ENCODE assay signal across 11 cellular contexts in genomic region chr4:67524140-67524539, GRCh38. TPM values are rescaled to one million over a fixed set of nuclear protein-coding genes. Genes with fewer than 3 reads are reported as not detected.
DNase-seq lines count a peak whose midpoint lies in the region; ATAC-seq and TF ChIP-seq lines count a peak whose summit lies in the region.
"Not testable (repeated sequence)": the region's sequence is repeated elsewhere in the genome, so short reads cannot be mapped to it uniquely, and the experiment has no call there.
"Had no signal": no experiment of that assay in that cellular context is flagged by ENCODE, and none has a peak within 500 bp of the region (broad histone marks: within the 10 kb centered on the region; RNA-seq: fewer than 3 reads in every experiment).

No MANE protein-coding gene starts in this region.

- peaks cover 100% of the 10 kb centered on the region for H3K79me2 ChIP-seq in Loucy (ENCODE audit: insufficient read depth, low read length)

- H2AFZ ChIP-seq in Loucy (ENCODE audit: low read length), result not testable (repeated sequence)

- H3K36me3 Mint-ChIP-seq in activated CD4-positive, alpha-beta T cell treated with anti-CD3 and anti-CD28 coated beads, Interleukin-2, amount 10 ng/mL, durations not matched to agents 7 days and 5 days (ENCODE audit: low read depth), result peaks cover 69% of the 10 kb centered on the region
- H3K36me3 Mint-ChIP-seq in activated T-cell treated with anti-CD3 and anti-CD28 coated beads, Interleukin-2, amount 50 U/mL, for 72 hours (ENCODE audit: insufficient read depth in 2 of 2), result peaks cover 18 to 56% of the 10 kb centered on the region in 2 donors
- peaks cover 25 to 53% of the 10 kb centered on the region in 2 donors for H3K36me3 Mint-ChIP-seq in activated naive CD4-positive, alpha-beta T cell treated with anti-CD3 and anti-CD28 coated beads, Interleukin-2, amount 50 U/mL, for 72 hours
- peaks cover 22% of the 10 kb centered on the region for H3K36me3 Mint-ChIP-seq in central memory CD8-positive, alpha-beta T cell (ENCODE audit: insufficient read depth)
- peaks cover 8 to 69% (median 50%) of the 10 kb centered on the region in 5 donors for H3K36me3 Mint-ChIP-seq in naive thymus-derived CD4-positive, alpha-beta T cell
- H3K36me3 Mint-ChIP-seq in stimulated activated naive CD8-positive, alpha-beta T cell treated with anti-CD3 and anti-CD28 coated beads, Interleukin-15, Interleukin-2, amounts not matched to agents 100 ng/mL and 50 ng/mL, for 24 hours (ENCODE audit: low read depth), result peaks cover 74% of the 10 kb centered on the region

- H3K36me3 ChIP-seq in Loucy (ENCODE audit: insufficient read depth, low read length), result peaks cover 53% of the 10 kb centered on the region
- H3K36me3 ChIP-seq in naive thymus-derived CD4-positive, alpha-beta T cell (ENCODE audit: control insufficient read depth in 2 of 3, insufficient read depth in 3 of 3, low read length in 3 of 3), result peaks cover 0 to 18% (median 3%) of the 10 kb centered on the region in 3 experiments

- POLR2A ChIA-PET in activated CD4-positive, alpha-beta T cell treated with anti-CD3 and anti-CD28 coated beads, Interleukin-2, amount 10 ng/mL, durations not matched to agents 7 days and 5 days (lab: Charles Lee); naive thymus-derived CD4-positive, alpha-beta T cell (lab: Charles Lee): not testable (repeated sequence)

- peaks cover 81% of the 10 kb centered on the region for H4K20me1 ChIP-seq in Loucy (ENCODE audit: insufficient read depth, low read length, poor library complexity, severe bottlenecking)

- not testable (repeated sequence) for H3K27ac ChIP-seq in naive thymus-derived CD4-positive, alpha-beta T cell (ENCODE audit: low read depth, low read length)

- peak overlapping the region; percentile 48 for H3K27ac Mint-ChIP-seq in activated CD4-positive, alpha-beta T cell treated with anti-CD3 and anti-CD28 coated beads, Interleukin-2, amount 10 ng/mL, durations not matched to agents 7 days and 5 days
- peak overlapping the region; percentile 95 for H3K27ac Mint-ChIP-seq in activated T-cell treated with anti-CD3 and anti-CD28 coated beads, Interleukin-2, amount 50 U/mL, for 72 hours
- peak overlapping the region; percentile 5 to 48 for H3K27ac Mint-ChIP-seq in activated naive CD4-positive, alpha-beta T cell treated with anti-CD3 and anti-CD28 coated beads, Interleukin-2, amount 50 U/mL, for 72 hours
- H3K27ac Mint-ChIP-seq in central memory CD8-positive, alpha-beta T cell (ENCODE audit: low read depth), result peak overlapping the region; percentile 63
- peak overlapping the region in 6 of 9 donors; percentile 32 to 94 (median 54) for H3K27ac Mint-ChIP-seq in naive thymus-derived CD4-positive, alpha-beta T cell
- H3K27ac Mint-ChIP-seq in stimulated activated naive CD8-positive, alpha-beta T cell treated with anti-CD3 and anti-CD28 coated beads, Interleukin-15, Interleukin-2, amounts not matched to agents 100 ng/mL and 50 ng/mL, for 24 hours, result peak overlapping the region; percentile 91

- peak overlapping the region; percentile 10 for H3K4me2 ChIP-seq in Loucy (ENCODE audit: low read depth, low read length, poor library complexity, severe bottlenecking)

- H3K9me2 ChIP-seq in Loucy (replicated peaks; ENCODE audit: low read depth, low read length), result not testable (repeated sequence)

- not testable (repeated sequence) for DNase-seq in activated CD4-positive, alpha-beta T cell treated with anti-CD3 and anti-CD28 coated beads, Interleukin-2, amount 10 ng/mL, durations not matched to agents 7 days and 5 days; activated T-cell treated with anti-CD3 and anti-CD28 coated beads, Interleukin-2, amount 50 U/mL, for 72 hours; activated naive CD4-positive, alpha-beta T cell treated with anti-CD3 and anti-CD28 coated beads, Interleukin-2, amount 50 U/mL, for 72 hours (ENCODE audit: low spot score in 2 of 2); central memory CD8-positive, alpha-beta T cell (ENCODE audit: low spot score in 2 of 2); naive thymus-derived CD4-positive, alpha-beta T cell

- not testable (repeated sequence) for H3F3A ChIP-seq in Loucy (ENCODE audit: low read depth)

- not testable (repeated sequence) for H3K9me3 ChIP-seq in Loucy (ENCODE audit: insufficient read depth, low read depth, low read length); naive thymus-derived CD4-positive, alpha-beta T cell (ENCODE audit: control insufficient read depth in 2 of 3, low read length in 3 of 3)

- peaks cover 46% of the 10 kb centered on the region for H3K4me1 ChIP-seq in Loucy (ENCODE audit: insufficient read depth, low read length, poor library complexity, severe bottlenecking)
- not testable (repeated sequence) for H3K4me1 ChIP-seq in naive thymus-derived CD4-positive, alpha-beta T cell (ENCODE audit: control insufficient read depth in 2 of 2, insufficient read depth in 2 of 2, low read length in 2 of 2)

- H3K27me3 ChIP-seq in Loucy (ENCODE audit: insufficient read depth, low read length, poor library complexity, severe bottlenecking); naive thymus-derived CD4-positive, alpha-beta T cell (ENCODE audit: control insufficient read depth in 2 of 2, insufficient read depth in 2 of 2, low read length in 2 of 2): not testable (repeated sequence)

- CTCF ChIA-PET in activated CD4-positive, alpha-beta T cell treated with anti-CD3 and anti-CD28 coated beads, Interleukin-2, amount 10 ng/mL, durations not matched to agents 7 days and 5 days (lab: Charles Lee), result interaction anchor here (1.0 kb wide), 1 partner anchor 21 kb away, joined by 3 read pairs; the partner anchor contains the start of gene CENPC
- CTCF ChIA-PET in naive thymus-derived CD4-positive, alpha-beta T cell (lab: Charles Lee), result interaction anchor here (0.7 kb wide), 1 partner anchor 15 kb away, joined by 4 read pairs; no protein-coding TSS in a partner anchor

- H3K9ac ChIP-seq in Loucy (ENCODE audit: low read depth, low read length, poor library complexity, severe bottlenecking), result not testable (repeated sequence)

- H3K4me3 Mint-ChIP-seq in activated CD4-positive, alpha-beta T cell treated with anti-CD3 and anti-CD28 coated beads, Interleukin-2, amount 10 ng/mL, durations not matched to agents 7 days and 5 days, result not testable (repeated sequence)
- peak overlapping the region in 1 of 2 donors; percentile 77 for H3K4me3 Mint-ChIP-seq in activated T-cell treated with anti-CD3 and anti-CD28 coated beads, Interleukin-2, amount 50 U/mL, for 72 hours
- H3K4me3 Mint-ChIP-seq in central memory CD8-positive, alpha-beta T cell, result peak overlapping the region; percentile 23
- H3K4me3 Mint-ChIP-seq in naive thymus-derived CD4-positive, alpha-beta T cell, result peak overlapping the region in 7 of 10 donors; percentile 7 to 70 (median 39)
- peak overlapping the region; percentile 51 for H3K4me3 Mint-ChIP-seq in stimulated activated naive CD8-positive, alpha-beta T cell treated with anti-CD3 and anti-CD28 coated beads, Interleukin-15, Interleukin-2, amounts not matched to agents 100 ng/mL and 50 ng/mL, for 24 hours

- intact Hi-C loops in naive thymus-derived CD4-positive, alpha-beta T cell (cut with micrococcal nuclease), result not testable (repeated sequence)

- H3K9me3 Mint-ChIP-seq in activated CD4-positive, alpha-beta T cell treated with anti-CD3 and anti-CD28 coated beads, Interleukin-2, amount 10 ng/mL, durations not matched to agents 7 days and 5 days; activated T-cell treated with anti-CD3 and anti-CD28 coated beads, Interleukin-2, amount 50 U/mL, for 72 hours; central memory CD8-positive, alpha-beta T cell; stimulated activated naive CD8-positive, alpha-beta T cell treated with anti-CD3 and anti-CD28 coated beads, Interleukin-15, Interleukin-2, amounts not matched to agents 100 ng/mL and 50 ng/mL, for 24 hours: not testable (repeated sequence)
- H3K9me3 Mint-ChIP-seq in activated naive CD4-positive, alpha-beta T cell treated with anti-CD3 and anti-CD28 coated beads, Interleukin-2, amount 50 U/mL, for 72 hours, result peaks cover 2 to 20% of the 10 kb centered on the region in 2 donors
- H3K9me3 Mint-ChIP-seq in naive thymus-derived CD4-positive, alpha-beta T cell, result peaks cover 0 to 20% (median 0%) of the 10 kb centered on the region in 11 donors

- not testable (repeated sequence) for H3K27me3 Mint-ChIP-seq in activated CD4-positive, alpha-beta T cell treated with anti-CD3 and anti-CD28 coated beads, Interleukin-2, amount 10 ng/mL, durations not matched to agents 7 days and 5 days; activated T-cell treated with anti-CD3 and anti-CD28 coated beads, Interleukin-2, amount 50 U/mL, for 72 hours (ENCODE audit: low read depth); central memory CD8-positive, alpha-beta T cell; naive thymus-derived CD4-positive, alpha-beta T cell; stimulated activated naive CD8-positive, alpha-beta T cell treated with anti-CD3 and anti-CD28 coated beads, Interleukin-15, Interleukin-2, amounts not matched to agents 100 ng/mL and 50 ng/mL, for 24 hours

- peaks cover 45% of the 10 kb centered on the region for H3K4me1 Mint-ChIP-seq in activated CD4-positive, alpha-beta T cell treated with anti-CD3 and anti-CD28 coated beads, Interleukin-2, amount 10 ng/mL, durations not matched to agents 7 days and 5 days
- peaks cover 80% of the 10 kb centered on the region for H3K4me1 Mint-ChIP-seq in activated T-cell treated with anti-CD3 and anti-CD28 coated beads, Interleukin-2, amount 50 U/mL, for 72 hours (ENCODE audit: low read depth)
- peaks cover 80% of the 10 kb centered on the region for H3K4me1 Mint-ChIP-seq in central memory CD8-positive, alpha-beta T cell
- H3K4me1 Mint-ChIP-seq in naive thymus-derived CD4-positive, alpha-beta T cell, result peaks cover 46 to 87% (median 70%) of the 10 kb centered on the region in 7 donors
- H3K4me1 Mint-ChIP-seq in stimulated activated naive CD8-positive, alpha-beta T cell treated with anti-CD3 and anti-CD28 coated beads, Interleukin-15, Interleukin-2, amounts not matched to agents 100 ng/mL and 50 ng/mL, for 24 hours (ENCODE audit: low read depth), result peaks cover 73% of the 10 kb centered on the region

- not testable (repeated sequence) for H3K4me3 ChIP-seq in Loucy (ENCODE audit: low read length, poor library complexity, severe bottlenecking); naive thymus-derived CD4-positive, alpha-beta T cell (ENCODE audit: low read length)

- not testable (repeated sequence) for ATAC-seq in activated T-cell treated with anti-CD3 and anti-CD28 coated beads, Interleukin-2, amount 50 U/mL, for 72 hours (replicated peaks in 1 of 2); activated naive CD4-positive, alpha-beta T cell treated with anti-CD3 and anti-CD28 coated beads, Interleukin-2, amount 50 U/mL, for 72 hours; central memory CD8-positive, alpha-beta T cell (replicated peaks; ENCODE audit: extremely low read depth, poor library complexity, severe bottlenecking); naive thymus-derived CD4-positive, alpha-beta T cell

- not testable (repeated sequence) for TF ChIP-seq CTCF in Loucy (conservative IDR thresholded peaks at IDR 0.05; ENCODE audit: low read length)

RNA-seq across cellular contexts. Expression of gene CENPC, which starts 21.2 kb away (rescaled TPM):
- 10 to 100 TPM; 34.4 to 38.0 TPM for total RNA-seq in activated CD4-positive, alpha-beta T cell treated with anti-CD3 and anti-CD28 coated beads, Interleukin-2, amount 10 ng/mL, durations not matched to agents 7 days and 5 days
- total RNA-seq in activated T-cell treated with anti-CD3 and anti-CD28 coated beads, Interleukin-2, amount 50 U/mL, for 72 hours, result 10 to 100 TPM; 42.8 to 44.7 TPM
- 10 to 100 TPM; 34.7 to 74.0 TPM for total RNA-seq in activated naive CD4-positive, alpha-beta T cell treated with anti-CD3 and anti-CD28 coated beads, Interleukin-2, amount 50 U/mL, for 72 hours
- 10 to 100 TPM; 33.9 to 89.7 (median 63.8) TPM for total RNA-seq in naive thymus-derived CD4-positive, alpha-beta T cell
- 10 to 100 TPM; 17.5 to 20.4 TPM for polyA plus RNA-seq in naive thymus-derived CD4-positive, alpha-beta T cell

RNA-seq across cellular contexts. Expression of gene STAP1, which starts 34.4 kb away (rescaled TPM):
- total RNA-seq in activated CD4-positive, alpha-beta T cell treated with anti-CD3 and anti-CD28 coated beads, Interleukin-2, amount 10 ng/mL, durations not matched to agents 7 days and 5 days, result 10 to 100 TPM; 31.0 to 32.5 TPM
- 10 to 100 TPM in 1 of 2 donors, 1 to 10 TPM in 1; 9.6 to 22.0 TPM for total RNA-seq in activated T-cell treated with anti-CD3 and anti-CD28 coated beads, Interleukin-2, amount 50 U/mL, for 72 hours
- total RNA-seq in activated naive CD4-positive, alpha-beta T cell treated with anti-CD3 and anti-CD28 coated beads, Interleukin-2, amount 50 U/mL, for 72 hours, result 10 to 100 TPM; 10.4 to 10.9 TPM
- total RNA-seq in naive thymus-derived CD4-positive, alpha-beta T cell, result 10 to 100 TPM in 3 of 5 experiments, 1 to 10 TPM in 2; 3.3 to 39.1 (median 15.0) TPM
- polyA plus RNA-seq in naive thymus-derived CD4-positive, alpha-beta T cell, result 1 to 10 TPM; 9.7 to 9.9 TPM
- total RNA-seq: Daoy, GM23248, H9, HFFc6 had no signal
- polyA plus RNA-seq: GM23248 had no signal

Comparison
In these comparisons a context has a peak if more than half of its experiments do, and no peak if none do; other contexts are left out.
1. H3K27ac Mint-ChIP-seq: peak in every context shown above with its lines; median percentile 95 in activated T-cell treated with anti-CD3 and anti-CD28 coated beads, Interleukin-2, amount 50 U/mL, for 72 hours; 91 in stimulated activated naive CD8-positive, alpha-beta T cell treated with anti-CD3 and anti-CD28 coated beads, Interleukin-15, Interleukin-2, amounts not matched to agents 100 ng/mL and 50 ng/mL, for 24 hours; 63 in central memory CD8-positive, alpha-beta T cell; 54 in naive thymus-derived CD4-positive, alpha-beta T cell; 48 in activated CD4-positive, alpha-beta T cell treated with anti-CD3 and anti-CD28 coated beads, Interleukin-2, amount 10 ng/mL, durations not matched to agents 7 days and 5 days; 26 in activated naive CD4-positive, alpha-beta T cell treated with anti-CD3 and anti-CD28 coated beads, Interleukin-2, amount 50 U/mL, for 72 hours.